ENCODE assay signal across 8 cellular contexts in the genomic region with DNA sequence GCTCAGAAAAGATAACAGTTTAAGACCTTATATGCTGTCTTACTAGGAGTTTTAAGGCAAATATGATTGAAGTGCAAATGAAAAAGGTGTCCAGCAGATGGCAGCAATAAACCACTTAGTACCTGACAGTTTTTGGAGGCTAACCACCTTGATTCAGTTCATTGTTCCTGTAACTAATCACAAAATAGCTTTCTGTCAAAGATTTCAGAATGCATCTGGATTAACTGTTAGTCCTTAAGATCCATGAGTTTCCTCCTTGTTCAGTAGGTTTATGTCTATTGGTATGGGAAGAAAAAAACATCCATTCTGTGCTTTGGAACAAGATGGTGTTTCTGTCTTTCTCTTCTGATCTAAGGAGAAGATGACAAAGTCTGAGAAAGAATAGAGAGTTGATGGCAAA. TPM values are rescaled to one million over a fixed set of nuclear protein-coding genes. Genes with fewer than 3 reads are reported as not detected.
DNase-seq lines count a peak whose midpoint lies in the region; ATAC-seq and TF ChIP-seq lines count a peak whose summit lies in the region.

No MANE protein-coding gene starts in this region.

- DNase-seq in DMS 273 (lab: John Stamatoyannopoulos, UW; ENCODE audit: unreplicated experiment) (peak; percentile 61), LHCN-M2 (ENCODE audit: low read depth) (peak; percentile 48), myocyte (ENCODE audit: low read depth) (peak; percentile 57), posterior vena cava (ENCODE audit: low spot score) (no peak)
- peak; percentile 31 for DNase-seq in effector CD4-positive, alpha-beta T cell

- ATAC-seq in GM18868 (IDR thresholded peaks at IDR 0.05; ENCODE audit: unreplicated experiment): peak; percentile 80
- ATAC-seq in SK-N-SH treated with all-trans-retinoic acid at 6 μM for 48 hours: peak; percentile 71
- no peak for ATAC-seq in HG03280 (IDR thresholded peaks at IDR 0.05; ENCODE audit: unreplicated experiment)

- intact Hi-C loops in posterior vena cava (cut with DNase I): loop anchor here in 1 of 2 donors (10.0 kb wide), 1 partner anchor 160 kb away; no protein-coding TSS in a partner anchor

TF ChIP-seq in SK-N-SH treated with all-trans-retinoic acid at 6 μM for 48 hours, 23 proteins besides CTCF, POLR2A, EP300 and RAD21:
- no peak for TF ChIP-seq ESRRG (CRISPR knock-in tag; IDR thresholded peaks at IDR 0.05)
- no peak for TF ChIP-seq ISL1 (CRISPR knock-in tag; IDR thresholded peaks at IDR 0.05)
- no peak for TF ChIP-seq SNAI2 (CRISPR knock-in tag; IDR thresholded peaks at IDR 0.05)
- no peak for TF ChIP-seq TCF4 (CRISPR knock-in tag; IDR thresholded peaks at IDR 0.05; ENCODE audit: borderline replicate concordance)
- TF ChIP-seq, protein P1, sequence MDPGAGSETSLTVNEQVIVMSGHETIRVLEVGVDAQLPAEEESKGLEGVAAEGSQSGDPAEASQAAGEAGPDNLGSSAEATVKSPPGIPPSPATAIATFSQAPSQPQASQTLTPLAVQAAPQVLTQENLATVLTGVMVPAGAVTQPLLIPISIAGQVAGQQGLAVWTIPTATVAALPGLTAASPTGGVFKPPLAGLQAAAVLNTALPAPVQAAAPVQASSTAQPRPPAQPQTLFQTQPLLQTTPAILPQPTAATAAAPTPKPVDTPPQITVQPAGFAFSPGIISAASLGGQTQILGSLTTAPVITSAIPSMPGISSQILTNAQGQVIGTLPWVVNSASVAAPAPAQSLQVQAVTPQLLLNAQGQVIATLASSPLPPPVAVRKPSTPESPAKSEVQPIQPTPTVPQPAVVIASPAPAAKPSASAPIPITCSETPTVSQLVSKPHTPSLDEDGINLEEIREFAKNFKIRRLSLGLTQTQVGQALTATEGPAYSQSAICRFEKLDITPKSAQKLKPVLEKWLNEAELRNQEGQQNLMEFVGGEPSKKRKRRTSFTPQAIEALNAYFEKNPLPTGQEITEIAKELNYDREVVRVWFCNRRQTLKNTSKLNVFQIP (CRISPR knock-in tag; IDR thresholded peaks at IDR 0.05; ENCODE audit: borderline replicate concordance, low read depth): no peak
- no peak for TF ChIP-seq OSR1 (CRISPR knock-in tag; IDR thresholded peaks at IDR 0.05)
- TF ChIP-seq, protein P2, sequence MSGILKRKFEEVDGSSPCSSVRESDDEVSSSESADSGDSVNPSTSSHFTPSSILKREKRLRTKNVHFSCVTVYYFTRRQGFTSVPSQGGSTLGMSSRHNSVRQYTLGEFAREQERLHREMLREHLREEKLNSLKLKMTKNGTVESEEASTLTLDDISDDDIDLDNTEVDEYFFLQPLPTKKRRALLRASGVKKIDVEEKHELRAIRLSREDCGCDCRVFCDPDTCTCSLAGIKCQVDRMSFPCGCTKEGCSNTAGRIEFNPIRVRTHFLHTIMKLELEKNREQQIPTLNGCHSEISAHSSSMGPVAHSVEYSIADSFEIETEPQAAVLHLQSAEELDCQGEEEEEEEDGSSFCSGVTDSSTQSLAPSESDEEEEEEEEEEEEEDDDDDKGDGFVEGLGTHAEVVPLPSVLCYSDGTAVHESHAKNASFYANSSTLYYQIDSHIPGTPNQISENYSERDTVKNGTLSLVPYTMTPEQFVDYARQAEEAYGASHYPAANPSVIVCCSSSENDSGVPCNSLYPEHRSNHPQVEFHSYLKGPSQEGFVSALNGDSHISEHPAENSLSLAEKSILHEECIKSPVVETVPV (CRISPR knock-in tag; IDR thresholded peaks at IDR 0.05): no peak
- TF ChIP-seq, protein P3, sequence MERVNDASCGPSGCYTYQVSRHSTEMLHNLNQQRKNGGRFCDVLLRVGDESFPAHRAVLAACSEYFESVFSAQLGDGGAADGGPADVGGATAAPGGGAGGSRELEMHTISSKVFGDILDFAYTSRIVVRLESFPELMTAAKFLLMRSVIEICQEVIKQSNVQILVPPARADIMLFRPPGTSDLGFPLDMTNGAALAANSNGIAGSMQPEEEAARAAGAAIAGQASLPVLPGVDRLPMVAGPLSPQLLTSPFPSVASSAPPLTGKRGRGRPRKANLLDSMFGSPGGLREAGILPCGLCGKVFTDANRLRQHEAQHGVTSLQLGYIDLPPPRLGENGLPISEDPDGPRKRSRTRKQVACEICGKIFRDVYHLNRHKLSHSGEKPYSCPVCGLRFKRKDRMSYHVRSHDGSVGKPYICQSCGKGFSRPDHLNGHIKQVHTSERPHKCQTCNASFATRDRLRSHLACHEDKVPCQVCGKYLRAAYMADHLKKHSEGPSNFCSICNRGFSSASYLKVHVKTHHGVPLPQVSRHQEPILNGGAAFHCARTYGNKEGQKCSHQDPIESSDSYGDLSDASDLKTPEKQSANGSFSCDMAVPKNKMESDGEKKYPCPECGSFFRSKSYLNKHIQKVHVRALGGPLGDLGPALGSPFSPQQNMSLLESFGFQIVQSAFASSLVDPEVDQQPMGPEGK (CRISPR knock-in tag; IDR thresholded peaks at IDR 0.05; ENCODE audit: borderline replicate concordance): no peak
- TF ChIP-seq ZNF8 (CRISPR knock-in tag; IDR thresholded peaks at IDR 0.05): no peak
- TF ChIP-seq BACH2 (CRISPR knock-in tag; IDR thresholded peaks at IDR 0.05; ENCODE audit: borderline replicate concordance): no peak
- TF ChIP-seq ZFP3 (CRISPR knock-in tag; IDR thresholded peaks at IDR 0.05): no peak
- TF ChIP-seq TOX (CRISPR knock-in tag; IDR thresholded peaks at IDR 0.05; ENCODE audit: borderline replicate concordance): no peak
- TF ChIP-seq ZFP30 (CRISPR knock-in tag; IDR thresholded peaks at IDR 0.05): no peak
- TF ChIP-seq ZNF565 (CRISPR knock-in tag; conservative IDR thresholded peaks at IDR 0.05; ENCODE audit: low read depth): no peak
- TF ChIP-seq ZNF70 (CRISPR knock-in tag; IDR thresholded peaks at IDR 0.05): no peak
- no peak for TF ChIP-seq ARNTL (CRISPR knock-in tag; IDR thresholded peaks at IDR 0.05; ENCODE audit: borderline replicate concordance, low read depth)
- TF ChIP-seq PPARA (CRISPR knock-in tag; IDR thresholded peaks at IDR 0.05; ENCODE audit: borderline replicate concordance): no peak

RNA-seq across cellular contexts. Expression of a gene that starts 46.6 kb away (rescaled TPM):
- total RNA-seq in LHCN-M2 (2014; rRNA removed): 20.8 and 25.0 TPM in 2 replicates
- 14.0 TPM for polyA plus RNA-seq in LHCN-M2 (2012)
- total RNA-seq in myocyte: 49.2 and 52.9 TPM in 2 replicates
- 21.2 TPM for polyA plus RNA-seq in myocyte (2012)
- 100 to 1,000 TPM in 1 of 2 donors, 10 to 100 TPM in 1; 85.4 to 108 TPM for total RNA-seq in posterior vena cava
